Comparison of ENCODE assay signal across 1 cellular context in genomic region chr14:50559990-50560928, GRCh38.
TF ChIP-seq lines count a peak whose summit lies in the region.

ATL1 (plus strand) TSS chr14:50560145; CDS start chr14:50560266, 121 bp downstream.

TF ChIP-seq in GM23338, 12 proteins besides CTCF, POLR2A, EP300 and RAD21 (continued from another document):
- TF ChIP-seq ZNF462 (CRISPR knock-in tag; IDR thresholded peaks at IDR 0.05) = no peak
